1 cellular context compared by ENCODE assay signal in the genomic region with DNA sequence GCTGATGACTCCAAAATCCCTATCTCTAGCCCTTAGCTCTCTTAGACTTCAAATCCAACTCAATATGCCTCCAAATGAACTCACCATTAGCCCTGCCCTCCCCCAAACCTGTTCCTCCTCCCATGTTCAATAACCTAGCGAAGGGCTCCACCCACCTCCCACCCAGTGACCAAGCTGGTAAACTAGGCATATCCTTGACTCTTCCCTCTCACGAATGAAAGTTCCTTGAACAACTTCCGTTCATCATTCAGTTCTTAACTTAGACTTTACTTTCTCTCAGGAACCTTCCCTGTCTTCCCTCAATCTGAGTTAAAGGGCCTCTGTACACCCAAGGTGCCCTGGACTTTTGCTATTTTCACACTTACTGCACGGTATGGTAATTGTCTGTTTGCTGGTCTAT.
TF ChIP-seq lines count a peak whose summit lies in the region.

No MANE protein-coding gene starts in this region.

TF ChIP-seq in HEK293, 187 proteins besides CTCF, POLR2A, EP300 and RAD21:
- TF ChIP-seq EGR2 (tag by site-specific recombination; IDR thresholded peaks at IDR 0.05; ENCODE audit: low read depth) (0 out of 2 replicates have a peak, but pooled peaks have one; percentile 8), SP2 (tag by site-specific recombination; IDR thresholded peaks at IDR 0.05) (peak; percentile 49), ZNF830 (tag by site-specific recombination; IDR thresholded peaks at IDR 0.05; ENCODE audit: low read depth) (no peak), PRDM1 (tag by site-specific recombination; IDR thresholded peaks at IDR 0.05) (peak; percentile 7; the same call in 1 of the 2 replicates), ZBTB20 (tag by site-specific recombination; IDR thresholded peaks at IDR 0.05) (peak; percentile 46), ZFHX2 (tag by site-specific recombination; conservative IDR thresholded peaks at IDR 0.05) (0 out of 2 replicates have a peak, but pooled peaks have one; percentile 27), SP3 (tag by site-specific recombination; IDR thresholded peaks at IDR 0.05) (peak; percentile 49), SCRT2 (tag by site-specific recombination; IDR thresholded peaks at IDR 0.05) (peak; percentile 58), MYNN (tag by site-specific recombination; IDR thresholded peaks at IDR 0.05; ENCODE audit: borderline replicate concordance) (no peak)
TF ChIP-seq in HEK293: peak in this region for 7.
